1 cellular context compared by ENCODE assay signal in the genomic region with DNA sequence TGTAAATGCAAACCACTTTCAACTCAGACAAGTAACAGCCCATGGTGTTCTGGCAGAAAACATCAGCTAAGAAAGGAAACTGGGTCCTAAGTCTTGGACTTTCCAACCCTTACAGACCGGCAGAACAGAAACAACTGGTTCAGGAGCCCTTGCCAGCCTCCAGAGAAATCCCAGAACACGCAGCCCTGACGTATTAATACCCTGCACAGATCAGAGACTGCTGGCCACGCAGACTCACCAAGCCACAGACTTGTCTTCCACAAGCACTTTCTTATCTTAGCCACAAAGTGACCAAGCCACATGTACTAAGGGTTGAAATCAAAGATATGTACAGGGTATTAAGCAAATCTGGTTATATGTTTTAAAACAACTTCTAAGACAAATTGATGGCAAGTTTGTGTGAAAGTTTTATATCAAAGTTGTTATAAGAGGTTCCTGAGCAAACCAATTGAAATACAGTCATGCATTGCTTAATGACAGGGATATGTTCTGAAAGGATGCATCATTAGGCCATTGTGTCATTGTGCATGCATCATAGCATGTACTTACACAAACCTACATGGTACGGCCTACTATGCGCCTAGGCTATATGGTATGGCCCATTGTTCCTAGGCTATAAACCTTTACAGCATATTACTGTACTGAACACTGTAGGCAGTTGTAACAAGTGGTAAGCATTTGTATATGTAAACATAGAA.
TF ChIP-seq lines count a peak whose summit lies in the region.

No MANE protein-coding gene starts in this region.

TF ChIP-seq in HepG2, 621 proteins besides CTCF, POLR2A, EP300 and RAD21:
- TF ChIP-seq CC2D1A (CRISPR knock-in tag; IDR thresholded peaks at IDR 0.05) (no peak), CBX1 (IDR thresholded peaks at IDR 0.05; ENCODE audit: low read depth) (no peak), SETDB1 (CRISPR knock-in tag; IDR thresholded peaks at IDR 0.05; ENCODE audit: borderline replicate concordance) (no peak), STAG1 (CRISPR knock-in tag; IDR thresholded peaks at IDR 0.05) (no peak), HDAC2 (CRISPR knock-in tag; IDR thresholded peaks at IDR 0.05) (no peak), CBFB (CRISPR knock-in tag; IDR thresholded peaks at IDR 0.05) (no peak), MYC (CRISPR knock-in tag; IDR thresholded peaks at IDR 0.05; ENCODE audit: borderline replicate concordance) (no peak), ZNF24 (IDR thresholded peaks at IDR 0.05) (no peak), YEATS4 (CRISPR knock-in tag; IDR thresholded peaks at IDR 0.05; ENCODE audit: borderline replicate concordance) (no peak), NKX3-1 (CRISPR knock-in tag; IDR thresholded peaks at IDR 0.05) (no peak), MED1 (CRISPR knock-in tag; IDR thresholded peaks at IDR 0.05) (no peak)
- TF ChIP-seq, protein P1, sequence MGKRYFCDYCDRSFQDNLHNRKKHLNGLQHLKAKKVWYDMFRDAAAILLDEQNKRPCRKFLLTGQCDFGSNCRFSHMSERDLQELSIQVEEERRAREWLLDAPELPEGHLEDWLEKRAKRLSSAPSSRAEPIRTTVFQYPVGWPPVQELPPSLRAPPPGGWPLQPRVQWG (CRISPR knock-in tag; IDR thresholded peaks at IDR 0.05; ENCODE audit: borderline replicate concordance, low read depth) = no peak
- TF ChIP-seq, protein P2, sequence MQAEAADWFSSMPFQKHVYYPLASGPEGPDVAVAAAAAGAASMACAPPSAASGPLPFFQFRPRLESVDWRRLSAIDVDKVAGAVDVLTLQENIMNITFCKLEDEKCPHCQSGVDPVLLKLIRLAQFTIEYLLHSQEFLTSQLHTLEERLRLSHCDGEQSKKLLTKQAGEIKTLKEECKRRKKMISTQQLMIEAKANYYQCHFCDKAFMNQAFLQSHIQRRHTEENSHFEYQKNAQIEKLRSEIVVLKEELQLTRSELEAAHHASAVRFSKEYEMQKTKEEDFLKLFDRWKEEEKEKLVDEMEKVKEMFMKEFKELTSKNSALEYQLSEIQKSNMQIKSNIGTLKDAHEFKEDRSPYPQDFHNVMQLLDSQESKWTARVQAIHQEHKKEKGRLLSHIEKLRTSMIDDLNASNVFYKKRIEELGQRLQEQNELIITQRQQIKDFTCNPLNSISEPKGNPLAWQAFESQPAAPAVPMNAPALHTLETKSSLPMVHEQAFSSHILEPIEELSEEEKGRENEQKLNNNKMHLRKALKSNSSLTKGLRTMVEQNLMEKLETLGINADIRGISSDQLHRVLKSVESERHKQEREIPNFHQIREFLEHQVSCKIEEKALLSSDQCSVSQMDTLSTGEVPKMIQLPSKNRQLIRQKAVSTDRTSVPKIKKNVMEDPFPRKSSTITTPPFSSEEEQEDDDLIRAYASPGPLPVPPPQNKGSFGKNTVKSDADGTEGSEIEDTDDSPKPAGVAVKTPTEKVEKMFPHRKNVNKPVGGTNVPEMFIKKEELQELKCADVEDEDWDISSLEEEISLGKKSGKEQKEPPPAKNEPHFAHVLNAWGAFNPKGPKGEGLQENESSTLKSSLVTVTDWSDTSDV (CRISPR knock-in tag; IDR thresholded peaks at IDR 0.05) = no peak
- TF ChIP-seq, protein P3, sequence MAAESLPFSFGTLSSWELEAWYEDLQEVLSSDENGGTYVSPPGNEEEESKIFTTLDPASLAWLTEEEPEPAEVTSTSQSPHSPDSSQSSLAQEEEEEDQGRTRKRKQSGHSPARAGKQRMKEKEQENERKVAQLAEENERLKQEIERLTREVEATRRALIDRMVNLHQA (CRISPR knock-in tag; IDR thresholded peaks at IDR 0.05) = no peak
